In the genomic region with DNA sequence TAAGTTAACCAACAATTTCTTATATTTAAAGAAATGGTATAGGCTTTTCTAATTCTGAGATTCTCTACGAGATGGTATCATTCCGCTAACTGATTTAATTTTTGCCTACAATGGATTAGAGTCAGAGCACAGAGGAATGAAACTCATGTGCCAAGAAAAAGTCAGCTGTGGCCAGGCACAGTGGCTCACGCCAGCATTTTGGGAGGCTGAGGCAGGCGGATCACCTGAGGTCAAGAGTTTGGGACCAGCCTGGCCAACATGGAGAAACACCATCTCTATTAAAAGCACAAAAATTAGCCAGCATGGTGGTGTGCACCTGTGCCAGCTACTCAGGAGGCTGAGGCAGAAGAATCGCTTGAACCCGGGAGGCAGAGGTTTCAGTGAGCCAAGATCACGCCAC, we compare ENCODE assay signal across 19 cellular contexts. TPM values are rescaled to one million over a fixed set of nuclear protein-coding genes. Genes with fewer than 3 reads are reported as not detected.
"Had no signal": no experiment of that assay in that cellular context is flagged by ENCODE, and none has a peak within 500 bp of the region (broad histone marks: within the 10 kb centered on the region; RNA-seq: fewer than 3 reads in every experiment).

No MANE protein-coding gene starts in this region.

- H2AFZ ChIP-seq: hepatocyte had no signal

- H3K79me2 ChIP-seq: hepatocyte had no signal

- H3K36me3 ChIP-seq: left lung, prostate gland, right lobe of liver, stomach, tibial artery had no signal

- H3K27ac ChIP-seq: hepatocyte, left lung, lower lobe of right lung, prostate gland, right lobe of liver, stomach, tibial artery had no signal

- H3K4me2 ChIP-seq: hepatocyte had no signal

- DNase-seq: cerebellar nuclear complex; cortex of kidney; head of caudate nucleus; kidney; left lung; lower lobe of right lung; naive thymus-derived CD8-positive, alpha-beta T cell; nephron progenitor cell; nucleus accumbens; right lobe of liver; stimulated activated CD4-positive, alpha-beta T cell treated with anti-CD3 and anti-CD28 coated beads, Interleukin-2, amount 100 ng/mL, for 24 hours; stimulated activated CD4-positive, alpha-beta T cell treated with anti-CD3 and anti-CD28 coated beads, Interleukin-4, amount 100 ng/mL, for 24 hours; stimulated activated naive CD4-positive, alpha-beta T cell treated with Interleukin-2 at 50 U/mL for 16 hours; stomach; tibial artery had no signal

- H3K4me1 ChIP-seq: left lung, lower lobe of right lung, prostate gland, right lobe of liver had no signal

- ATAC-seq: left lung; lower lobe of right lung; naive thymus-derived CD8-positive, alpha-beta T cell; right lobe of liver; stimulated activated effector memory CD8-positive, alpha-beta T cell treated with anti-CD3 and anti-CD28 coated beads, Interleukin-12 subunit alpha, Interleukin-12 subunit beta, amount 100 ng/mL, for 72 hours had no signal

- H3K27me3 ChIP-seq: hepatocyte, left lung, right lobe of liver, stomach, tibial artery had no signal

- H3K9me3 ChIP-seq: left lung, lower lobe of right lung, prostate gland, right lobe of liver, stomach, tibial artery had no signal

- H3K4me3 ChIP-seq: hepatocyte, left lung, lower lobe of right lung, prostate gland, right lobe of liver, stomach, tibial artery had no signal

RNA-seq across cellular contexts. Expression of a gene that starts 17.0 kb away (rescaled TPM):
- total RNA-seq: osteocyte had no signal
